In the genomic region with DNA sequence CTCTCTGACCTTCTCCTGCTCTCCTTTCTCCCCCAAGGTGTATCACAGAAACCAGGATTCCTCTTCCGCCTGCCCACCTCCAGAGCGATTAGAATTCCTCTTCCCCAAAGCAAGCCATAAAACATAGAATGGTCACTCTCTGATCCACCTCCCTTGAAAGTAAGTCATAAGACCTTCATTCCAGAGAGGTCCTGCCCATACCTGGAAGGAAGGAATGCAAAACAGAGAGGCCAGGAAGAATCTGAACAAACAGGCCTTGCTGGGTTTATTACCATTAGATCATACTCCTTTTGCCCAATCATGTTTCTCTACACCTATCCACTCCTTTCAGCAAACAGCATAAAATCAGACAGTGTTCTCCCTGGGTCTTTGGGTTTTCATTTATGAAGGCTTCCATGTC, we compare ENCODE assay signal across 24 cellular contexts. TPM values are rescaled to one million over a fixed set of nuclear protein-coding genes. Genes with fewer than 3 reads are reported as not detected.
A peak's percentile ranks its signal among the peaks of the same experiment; 100 is the strongest.
DNase-seq lines count a peak whose midpoint lies in the region; ATAC-seq and TF ChIP-seq lines count a peak whose summit lies in the region.
"Had no signal": no experiment of that assay in that cellular context is flagged by ENCODE, and none has a peak within 500 bp of the region (broad histone marks: within the 10 kb centered on the region; RNA-seq: fewer than 3 reads in every experiment).

No MANE protein-coding gene starts in this region.

- intact Hi-C loops in mammary epithelial cell (cut with micrococcal nuclease) (no loop called here), breast epithelium (cut with DNase I; ENCODE audit: low total_unique reads) (no loop called here), lower leg skin (cut with DNase I; ENCODE audit: low total_unique reads) (no loop called here)

- CTCF ChIA-PET in mammary epithelial cell (lab: Charles Lee; ENCODE audit: low non-redundant PET): no interaction called here

- no peak overlapping the region for H3K27ac ChIP-seq in mammary epithelial cell (ENCODE audit: insufficient read depth, low read depth, low read length)
- H3K27ac ChIP-seq in breast epithelium: no peak overlapping the region
- no peak overlapping the region for H3K27ac ChIP-seq in coronary artery
- H3K27ac ChIP-seq: gastrocnemius medialis had no signal

- no peaks in the 10 kb centered on the region for H3K4me1 ChIP-seq in mammary epithelial cell (ENCODE audit: insufficient read depth, low read length)
- no peaks in the 10 kb centered on the region for H3K4me1 ChIP-seq in breast epithelium
- H3K4me1 ChIP-seq: gastrocnemius medialis, thyroid gland had no signal

- no peaks in the 10 kb centered on the region for H3K79me2 ChIP-seq in mammary epithelial cell (ENCODE audit: insufficient read depth, low read length)

- peak overlapping the region; percentile 51 for H2AFZ ChIP-seq in mammary epithelial cell (ENCODE audit: low read depth, low read length)

- no peak overlapping the region for H3K4me3 ChIP-seq in mammary epithelial cell (replicated peaks in 1 of 3; ENCODE audit: insufficient read depth in 1 of 3, low read depth in 2 of 3, low read length in 3 of 3)
- no peak overlapping the region for H3K4me3 ChIP-seq in breast epithelium
- H3K4me3 ChIP-seq in lower leg skin (ENCODE audit: low read depth, poor library complexity, severe bottlenecking): no peak overlapping the region
- H3K4me3 ChIP-seq in coronary artery: no peak overlapping the region
- H3K4me3 ChIP-seq: gastrocnemius medialis, thyroid gland had no signal

- H3K9me3 ChIP-seq in mammary epithelial cell (replicated peaks; ENCODE audit: insufficient read depth, low read length): no peaks in the 10 kb centered on the region
- H3K9me3 ChIP-seq in breast epithelium: no peaks in the 10 kb centered on the region
- H3K9me3 ChIP-seq: gastrocnemius medialis, thyroid gland had no signal

- no peaks in the 10 kb centered on the region for H3K27me3 Mint-ChIP-seq in glutamatergic neuron (ENCODE audit: unreplicated experiment)
- H3K27me3 Mint-ChIP-seq: activated naive CD4-positive, alpha-beta T cell treated with anti-CD3 and anti-CD28 coated beads, Interleukin-2, amount 50 U/mL, for 24 hours; progenitor cell of endocrine pancreas had no signal

- in situ Hi-C loops in mammary epithelial cell (cut with MboI; ENCODE audit: low sequenced_read_pairs in 2 of 2): no loop called here

- H3K27me3 ChIP-seq in mammary epithelial cell (ENCODE audit: insufficient read depth, low read length) (no peaks in the 10 kb centered on the region), breast epithelium (no peaks in the 10 kb centered on the region)
- H3K27me3 ChIP-seq: gastrocnemius medialis, thyroid gland had no signal

- TF ChIP-seq CTCF in mammary epithelial cell (conservative IDR thresholded peaks at IDR 0.05 in 1 of 2, IDR thresholded peaks at IDR 0.05 in 1 of 2; ENCODE audit: extremely low read depth in 1 of 2, insufficient read depth in 1 of 2, low read depth in 1 of 2, low read length in 2 of 2) (no peak), breast epithelium (IDR thresholded peaks at IDR 0.05) (no peak), lower leg skin (IDR thresholded peaks at IDR 0.05) (no peak), coronary artery (IDR thresholded peaks at IDR 0.05) (no peak), glutamatergic neuron (IDR thresholded peaks at IDR 0.05; ENCODE audit: partially characterized antibody, unreplicated experiment) (no peak)

- no peak overlapping the region for H3K9ac ChIP-seq in mammary epithelial cell (ENCODE audit: insufficient read depth, low read length)

- H3K4me3 Mint-ChIP-seq in glutamatergic neuron (ENCODE audit: unreplicated experiment): no peak overlapping the region
- H3K4me3 Mint-ChIP-seq: activated naive CD4-positive, alpha-beta T cell treated with anti-CD3 and anti-CD28 coated beads, Interleukin-2, amount 50 U/mL, for 24 hours; CD8-positive, alpha-beta T cell; neural crest cell had no signal

- H3K4me1 Mint-ChIP-seq in glutamatergic neuron (ENCODE audit: low read depth, unreplicated experiment): no peaks in the 10 kb centered on the region
- H3K4me1 Mint-ChIP-seq: activated naive CD4-positive, alpha-beta T cell treated with anti-CD3 and anti-CD28 coated beads, Interleukin-2, amount 50 U/mL, for 24 hours; neural crest cell had no signal

- DNase-seq in mammary epithelial cell: peak; percentile 75
- no peak for DNase-seq in breast epithelium (ENCODE audit: low spot score in 2 of 2)
- peak; percentile 17 for DNase-seq in left kidney (ENCODE audit: low read depth, low spot score)
- DNase-seq in lower leg skin (ENCODE audit: low spot score in 2 of 2): no peak
- DNase-seq in coronary artery (ENCODE audit: low spot score): no peak
- no peak for DNase-seq in NCI-H1092 (lab: John Stamatoyannopoulos, UW)
- no peak for DNase-seq in glutamatergic neuron
- DNase-seq: activated CD4-positive, alpha-beta T cell treated with anti-CD3 and anti-CD28 coated beads for 4 hours; AML-193; CD8-positive, alpha-beta T cell; gastrocnemius medialis; HCEC 1CT; left ventricle myocardium superior; NCI-H1048; NCI-H1930; NCI-H2227 treated with DMSO at 0.1 percent for 48 hours; NCI-H774; SHP77 treated with DMSO at 0.1 percent for 48 hours; stimulated activated naive CD4-positive, alpha-beta T cell; thyroid gland had no signal

- peaks cover 3% of the 10 kb centered on the region for H3K36me3 Mint-ChIP-seq in glutamatergic neuron (ENCODE audit: unreplicated experiment)

- no peak overlapping the region for H3K4me2 ChIP-seq in mammary epithelial cell (ENCODE audit: insufficient read depth, low read depth, low read length)

- no TSS peak for BruUV-seq in mammary epithelial cell (replicated peaks; lab: Mats Ljungman, UMichigan)

- no peak overlapping the region for H3K27ac Mint-ChIP-seq in glutamatergic neuron (ENCODE audit: unreplicated experiment)
- H3K27ac Mint-ChIP-seq: activated naive CD4-positive, alpha-beta T cell treated with anti-CD3 and anti-CD28 coated beads, Interleukin-2, amount 50 U/mL, for 24 hours; CD8-positive, alpha-beta T cell; progenitor cell of endocrine pancreas had no signal

- H3K9me3 Mint-ChIP-seq in glutamatergic neuron (ENCODE audit: unreplicated experiment): no peaks in the 10 kb centered on the region
- H3K9me3 Mint-ChIP-seq: activated naive CD4-positive, alpha-beta T cell treated with anti-CD3 and anti-CD28 coated beads, Interleukin-2, amount 50 U/mL, for 24 hours; CD8-positive, alpha-beta T cell had no signal

- no peaks in the 10 kb centered on the region for H3K36me3 ChIP-seq in mammary epithelial cell (ENCODE audit: insufficient read depth, low read length)
- no peaks in the 10 kb centered on the region for H3K36me3 ChIP-seq in breast epithelium
- H3K36me3 ChIP-seq: thyroid gland had no signal

- no peaks in the 10 kb centered on the region for H4K20me1 ChIP-seq in mammary epithelial cell (ENCODE audit: insufficient read depth, low read length)

- TF ChIP-seq POLR2A in breast epithelium (IDR thresholded peaks at IDR 0.05): no peak
- no peak for TF ChIP-seq POLR2A in lower leg skin (IDR thresholded peaks at IDR 0.05)

- WGBS in mammary epithelial cell (ENCODE audit: low coverage, missing lambda C conversion rate): 92% methylated on average over 2 of the region's 2 CpGs
- WGBS in lower leg skin, 2 donors: 60 to 68% methylated on average over 2 of the region's 2 CpGs

- dilution Hi-C loops in mammary epithelial cell (cut with HindIII; ENCODE audit: low sequenced_read_pairs): no loop called here

- ATAC-seq in esophagus mucosa: peak; percentile 95
- ATAC-seq: CD8-positive, alpha-beta T cell; gastrocnemius medialis; left ventricle myocardium superior had no signal

RNA-seq across cellular contexts. Expression of a gene that starts 21.0 kb away (rescaled TPM):
- under 1 TPM; 0.71 to 0.83 TPM for total RNA-seq in mammary epithelial cell
- 0.43 TPM for polyA plus RNA-seq in mammary epithelial cell
- polyA minus RNA-seq in mammary epithelial cell: not detected
- total RNA-seq in breast epithelium: 1 to 10 TPM; 1.3 to 2.3 (median 1.4) TPM
- total RNA-seq in esophagus mucosa: 0.96 TPM
- total RNA-seq in lower leg skin: 1 to 10 TPM in 2 of 4 donors, under 1 TPM in 2; 0.75 to 5.3 (median 0.96) TPM
- 4.2 TPM for total RNA-seq in glutamatergic neuron (ENCODE audit: unreplicated experiment)

RNA-seq across cellular contexts. Expression of a gene that starts 25.4 kb away (rescaled TPM):
- 10 to 100 TPM; 37.2 to 83.3 TPM for total RNA-seq in mammary epithelial cell
- 29.6 TPM for polyA plus RNA-seq in mammary epithelial cell
- 14.2 TPM for polyA minus RNA-seq in mammary epithelial cell
- total RNA-seq in breast epithelium: 10 to 100 TPM; 54.6 to 76.7 (median 72.2) TPM
- total RNA-seq in esophagus mucosa: 56.6 TPM
- 10 to 100 TPM; 29.6 to 66.2 (median 43.5) TPM for total RNA-seq in lower leg skin
- total RNA-seq in glutamatergic neuron (ENCODE audit: unreplicated experiment): 67.3 TPM

Comparison
In these comparisons a context has a peak if more than half of its experiments do, and no peak if none do; other contexts are left out.
1. DNase-seq: peak in mammary epithelial cell (single experiment) and left kidney (single experiment); none in breast epithelium (0 of 2), lower leg skin (0 of 2), coronary artery (single experiment), NCI-H1092 (single experiment) and glutamatergic neuron (single experiment).